15 cellular contexts compared by ENCODE assay signal in genomic region chr12:104464899-104465298, GRCh38. TPM values are rescaled to one million over a fixed set of nuclear protein-coding genes. Genes with fewer than 3 reads are reported as not detected.
DNase-seq lines count a peak whose midpoint lies in the region; ATAC-seq lines count a peak whose summit lies in the region.
"Had no signal": no experiment of that assay in that cellular context is flagged by ENCODE, and none has a peak within 500 bp of the region (broad histone marks: within the 10 kb centered on the region; RNA-seq: fewer than 3 reads in every experiment).

No MANE protein-coding gene starts in this region.

- no peaks in the 10 kb centered on the region for H3K27me3 Mint-ChIP-seq in T-helper 2 cell treated with Interferon-gamma antibody and Interleukin-4, amounts not matched to agents 5 μg/mL and 100 μg/mL, for 36 hours (ENCODE audit: low read depth)
- no peaks in the 10 kb centered on the region for H3K27me3 Mint-ChIP-seq in IgD-negative memory B cell
- no peaks in the 10 kb centered on the region for H3K27me3 Mint-ChIP-seq in activated naive CD8-positive, alpha-beta T cell
- H3K27me3 Mint-ChIP-seq in natural killer cell treated with Interleukin-12 subunit alpha and Interleukin-12 subunit beta and Interleukin-15 and Interleukin-18, amount 100 ng/mL, for 72 hours: no peaks in the 10 kb centered on the region

- H3K4me1 Mint-ChIP-seq in T-helper 2 cell treated with Interferon-gamma antibody and Interleukin-4, amounts not matched to agents 5 μg/mL and 100 μg/mL, for 36 hours (ENCODE audit: low read depth): peaks cover 81% of the 10 kb centered on the region
- H3K4me1 Mint-ChIP-seq in IgD-negative memory B cell: peaks cover 60 to 79% (median 73%) of the 10 kb centered on the region in 3 donors
- H3K4me1 Mint-ChIP-seq in activated naive CD8-positive, alpha-beta T cell (ENCODE audit: low read depth): peaks cover 91% of the 10 kb centered on the region
- peaks cover 77 to 90% of the 10 kb centered on the region in 2 donors for H3K4me1 Mint-ChIP-seq in natural killer cell treated with Interleukin-12 subunit alpha and Interleukin-12 subunit beta and Interleukin-15 and Interleukin-18, amount 100 ng/mL, for 72 hours (ENCODE audit: low read depth in 2 of 2)

- ATAC-seq in natural killer cell treated with Interleukin-12 subunit alpha and Interleukin-12 subunit beta and Interleukin-15 and Interleukin-18, amount 100 ng/mL, for 72 hours: no peak
- no peak for ATAC-seq in HG03175 (IDR thresholded peaks at IDR 0.05; ENCODE audit: unreplicated experiment)
- ATAC-seq: sciatic nerve had no signal

- H3K4me3 Mint-ChIP-seq in T-helper 2 cell treated with Interferon-gamma antibody and Interleukin-4, amounts not matched to agents 5 μg/mL and 100 μg/mL, for 36 hours: peak overlapping the region; percentile 72
- H3K4me3 Mint-ChIP-seq in IgD-negative memory B cell: peak overlapping the region in 3 of 4 donors; percentile 29 to 78 (median 60)
- H3K4me3 Mint-ChIP-seq in activated naive CD8-positive, alpha-beta T cell: peak overlapping the region; percentile 11
- peak overlapping the region; percentile 99 for H3K4me3 Mint-ChIP-seq in natural killer cell treated with Interleukin-12 subunit alpha and Interleukin-12 subunit beta and Interleukin-15 and Interleukin-18, amount 100 ng/mL, for 72 hours

- H3K36me3 Mint-ChIP-seq in T-helper 2 cell treated with Interferon-gamma antibody and Interleukin-4, amounts not matched to agents 5 μg/mL and 100 μg/mL, for 36 hours (ENCODE audit: low read depth): peaks cover 62% of the 10 kb centered on the region
- peaks cover 10% of the 10 kb centered on the region for H3K36me3 Mint-ChIP-seq in IgD-negative memory B cell
- H3K36me3 Mint-ChIP-seq in activated naive CD8-positive, alpha-beta T cell: peaks cover 2% of the 10 kb centered on the region
- H3K36me3 Mint-ChIP-seq in natural killer cell treated with Interleukin-12 subunit alpha and Interleukin-12 subunit beta and Interleukin-15 and Interleukin-18, amount 100 ng/mL, for 72 hours: peaks cover 19% of the 10 kb centered on the region

- H3K27ac Mint-ChIP-seq in T-helper 2 cell treated with Interferon-gamma antibody and Interleukin-4, amounts not matched to agents 5 μg/mL and 100 μg/mL, for 36 hours: peak overlapping the region; percentile 51
- peak overlapping the region; percentile 49 to 86 (median 78) for H3K27ac Mint-ChIP-seq in IgD-negative memory B cell
- H3K27ac Mint-ChIP-seq in activated naive CD8-positive, alpha-beta T cell: peak overlapping the region; percentile 76
- H3K27ac Mint-ChIP-seq in natural killer cell treated with Interleukin-12 subunit alpha and Interleukin-12 subunit beta and Interleukin-15 and Interleukin-18, amount 100 ng/mL, for 72 hours: peak overlapping the region; percentile 86 to 90

- no peak for DNase-seq in T-helper 2 cell treated with Interferon-gamma antibody and Interleukin-4, amounts not matched to agents 5 μg/mL and 100 μg/mL, for 36 hours (ENCODE audit: low spot score)
- DNase-seq in T-helper 2 cell (no peak), NCI-H2107 (lab: John Stamatoyannopoulos, UW) (no peak)
- DNase-seq in natural killer cell treated with Interleukin-12 subunit alpha and Interleukin-12 subunit beta and Interleukin-15 and Interleukin-18, amount 100 ng/mL, for 72 hours (ENCODE audit: low spot score): no peak
- DNase-seq in effector CD4-positive, alpha-beta T cell: no peak
- DNase-seq: activated CD4-positive, CD25-positive, alpha-beta regulatory T cell treated with anti-CD3 and anti-CD28 coated beads, Interleukin-2, amount 50 U/mL, for 72 hours; brain microvascular endothelial cell; GDM1; kidney; stimulated activated CD4-positive, alpha-beta T cell treated with anti-CD3 and anti-CD28 coated beads, Interleukin-2, amount 100 ng/mL, for 24 hours; trophoblast cell had no signal

- peaks cover 4% of the 10 kb centered on the region for H3K9me3 Mint-ChIP-seq in T-helper 2 cell treated with Interferon-gamma antibody and Interleukin-4, amounts not matched to agents 5 μg/mL and 100 μg/mL, for 36 hours
- no peaks in the 10 kb centered on the region for H3K9me3 Mint-ChIP-seq in IgD-negative memory B cell
- no peaks in the 10 kb centered on the region for H3K9me3 Mint-ChIP-seq in activated naive CD8-positive, alpha-beta T cell (ENCODE audit: low read depth)
- H3K9me3 Mint-ChIP-seq in natural killer cell treated with Interleukin-12 subunit alpha and Interleukin-12 subunit beta and Interleukin-15 and Interleukin-18, amount 100 ng/mL, for 72 hours: peaks cover 6% of the 10 kb centered on the region

RNA-seq across cellular contexts. Expression of gene CHST11, which starts 8.2 kb away (rescaled TPM):
- 41.7 TPM for polyA plus RNA-seq in IgD-negative memory B cell
- 100 to 1,000 TPM; 195 to 374 TPM for total RNA-seq in natural killer cell treated with Interleukin-12 subunit alpha and Interleukin-12 subunit beta and Interleukin-15 and Interleukin-18, amount 100 ng/mL, for 72 hours

Comparison
In these comparisons a context has a peak if more than half of its experiments do, and no peak if none do; other contexts are left out.
1. H3K4me3 Mint-ChIP-seq: peak in every context shown above with its lines; median percentile 99 in natural killer cell treated with Interleukin-12 subunit alpha and Interleukin-12 subunit beta and Interleukin-15 and Interleukin-18, amount 100 ng/mL, for 72 hours; 72 in T-helper 2 cell treated with Interferon-gamma antibody and Interleukin-4, amounts not matched to agents 5 μg/mL and 100 μg/mL, for 36 hours; 60 in IgD-negative memory B cell; 11 in activated naive CD8-positive, alpha-beta T cell.